ENCODE assay signal across 1 cellular context in the genomic region with DNA sequence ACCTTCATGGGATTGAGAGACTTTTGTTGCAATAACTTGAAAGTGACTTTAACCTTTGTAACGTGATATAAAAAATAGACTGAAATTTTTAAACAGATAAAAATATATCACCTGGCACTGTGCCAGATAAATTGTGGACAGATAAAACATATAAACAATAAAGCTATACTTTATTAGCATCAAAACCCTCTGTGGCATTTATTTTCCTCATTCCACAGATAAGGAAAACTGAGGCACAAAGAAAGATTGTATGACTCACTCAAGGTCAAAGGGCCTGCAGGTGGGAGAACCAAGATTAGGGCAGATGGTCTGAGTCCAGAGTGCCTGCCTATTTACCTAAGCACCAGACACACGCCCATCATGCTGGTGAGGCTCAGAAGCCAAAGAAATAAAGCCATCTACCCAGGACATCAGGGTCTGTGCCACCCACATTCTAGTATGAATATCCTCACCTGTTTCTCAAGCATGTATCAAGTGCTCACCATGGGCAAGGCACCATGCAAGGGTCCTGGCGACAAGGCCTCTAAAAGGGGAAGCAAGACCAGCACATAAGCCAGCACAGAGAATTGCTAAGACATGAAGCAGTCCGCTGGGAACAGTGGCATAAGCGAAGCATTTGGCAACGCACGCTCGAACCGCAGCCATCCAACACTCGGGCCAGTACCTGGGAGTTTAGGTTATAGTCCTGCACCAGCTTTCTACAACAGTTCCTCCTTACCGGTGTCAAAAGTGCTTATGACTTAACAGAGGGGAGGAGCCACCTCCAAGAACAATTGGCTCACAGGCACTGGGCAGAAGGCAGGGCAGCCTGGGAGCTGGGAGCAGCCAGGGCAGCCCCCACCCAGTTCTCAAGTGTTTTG.
A peak's percentile ranks its signal among the peaks of the same experiment; 100 is the strongest.
TF ChIP-seq lines count a peak whose summit lies in the region.

No MANE protein-coding gene starts in this region.

TF ChIP-seq in HepG2, 621 proteins besides CTCF, POLR2A, EP300 and RAD21 (continued from another document and continues in another):
- TF ChIP-seq, protein P1, sequence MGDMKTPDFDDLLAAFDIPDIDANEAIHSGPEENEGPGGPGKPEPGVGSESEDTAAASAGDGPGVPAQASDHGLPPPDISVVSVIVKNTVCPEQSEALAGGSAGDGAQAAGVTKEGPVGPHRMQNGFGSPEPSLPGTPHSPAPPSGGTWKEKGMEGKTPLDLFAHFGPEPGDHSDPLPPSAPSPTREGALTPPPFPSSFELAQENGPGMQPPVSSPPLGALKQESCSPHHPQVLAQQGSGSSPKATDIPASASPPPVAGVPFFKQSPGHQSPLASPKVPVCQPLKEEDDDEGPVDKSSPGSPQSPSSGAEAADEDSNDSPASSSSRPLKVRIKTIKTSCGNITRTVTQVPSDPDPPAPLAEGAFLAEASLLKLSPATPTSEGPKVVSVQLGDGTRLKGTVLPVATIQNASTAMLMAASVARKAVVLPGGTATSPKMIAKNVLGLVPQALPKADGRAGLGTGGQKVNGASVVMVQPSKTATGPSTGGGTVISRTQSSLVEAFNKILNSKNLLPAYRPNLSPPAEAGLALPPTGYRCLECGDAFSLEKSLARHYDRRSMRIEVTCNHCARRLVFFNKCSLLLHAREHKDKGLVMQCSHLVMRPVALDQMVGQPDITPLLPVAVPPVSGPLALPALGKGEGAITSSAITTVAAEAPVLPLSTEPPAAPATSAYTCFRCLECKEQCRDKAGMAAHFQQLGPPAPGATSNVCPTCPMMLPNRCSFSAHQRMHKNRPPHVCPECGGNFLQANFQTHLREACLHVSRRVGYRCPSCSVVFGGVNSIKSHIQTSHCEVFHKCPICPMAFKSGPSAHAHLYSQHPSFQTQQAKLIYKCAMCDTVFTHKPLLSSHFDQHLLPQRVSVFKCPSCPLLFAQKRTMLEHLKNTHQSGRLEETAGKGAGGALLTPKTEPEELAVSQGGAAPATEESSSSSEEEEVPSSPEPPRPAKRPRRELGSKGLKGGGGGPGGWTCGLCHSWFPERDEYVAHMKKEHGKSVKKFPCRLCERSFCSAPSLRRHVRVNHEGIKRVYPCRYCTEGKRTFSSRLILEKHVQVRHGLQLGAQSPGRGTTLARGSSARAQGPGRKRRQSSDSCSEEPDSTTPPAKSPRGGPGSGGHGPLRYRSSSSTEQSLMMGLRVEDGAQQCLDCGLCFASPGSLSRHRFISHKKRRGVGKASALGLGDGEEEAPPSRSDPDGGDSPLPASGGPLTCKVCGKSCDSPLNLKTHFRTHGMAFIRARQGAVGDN (CRISPR knock-in tag; IDR thresholded peaks at IDR 0.05): peak; percentile 64
- no peak; the same call in 1 of the 2 replicates for TF ChIP-seq SALL1 (CRISPR knock-in tag; IDR thresholded peaks at IDR 0.05)
- TF ChIP-seq HNRNPK (IDR thresholded peaks at IDR 0.05; ENCODE audit: low read depth, low read length, poor library complexity, severe bottlenecking): no peak
- TF ChIP-seq, protein P2, sequence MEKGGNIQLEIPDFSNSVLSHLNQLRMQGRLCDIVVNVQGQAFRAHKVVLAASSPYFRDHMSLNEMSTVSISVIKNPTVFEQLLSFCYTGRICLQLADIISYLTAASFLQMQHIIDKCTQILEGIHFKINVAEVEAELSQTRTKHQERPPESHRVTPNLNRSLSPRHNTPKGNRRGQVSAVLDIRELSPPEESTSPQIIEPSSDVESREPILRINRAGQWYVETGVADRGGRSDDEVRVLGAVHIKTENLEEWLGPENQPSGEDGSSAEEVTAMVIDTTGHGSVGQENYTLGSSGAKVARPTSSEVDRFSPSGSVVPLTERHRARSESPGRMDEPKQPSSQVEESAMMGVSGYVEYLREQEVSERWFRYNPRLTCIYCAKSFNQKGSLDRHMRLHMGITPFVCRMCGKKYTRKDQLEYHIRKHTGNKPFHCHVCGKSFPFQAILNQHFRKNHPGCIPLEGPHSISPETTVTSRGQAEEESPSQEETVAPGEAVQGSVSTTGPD (CRISPR knock-in tag; IDR thresholded peaks at IDR 0.05): peak; percentile 92
- TF ChIP-seq GTF2F1 (IDR thresholded peaks at IDR 0.05; ENCODE audit: low read length): 0 out of 2 replicates have a peak, but pooled peaks have one; percentile 40
- TF ChIP-seq, protein P3, sequence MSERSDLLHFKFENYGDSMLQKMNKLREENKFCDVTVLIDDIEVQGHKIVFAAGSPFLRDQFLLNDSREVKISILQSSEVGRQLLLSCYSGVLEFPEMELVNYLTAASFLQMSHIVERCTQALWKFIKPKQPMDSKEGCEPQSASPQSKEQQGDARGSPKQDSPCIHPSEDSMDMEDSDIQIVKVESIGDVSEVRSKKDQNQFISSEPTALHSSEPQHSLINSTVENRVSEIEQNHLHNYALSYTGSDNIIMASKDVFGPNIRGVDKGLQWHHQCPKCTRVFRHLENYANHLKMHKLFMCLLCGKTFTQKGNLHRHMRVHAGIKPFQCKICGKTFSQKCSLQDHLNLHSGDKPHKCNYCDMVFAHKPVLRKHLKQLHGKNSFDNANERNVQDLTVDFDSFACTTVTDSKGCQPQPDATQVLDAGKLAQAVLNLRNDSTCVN (CRISPR knock-in tag; IDR thresholded peaks at IDR 0.05; ENCODE audit: borderline replicate concordance): no peak
- peak; percentile 93 for TF ChIP-seq FOSL2 (CRISPR knock-in tag; IDR thresholded peaks at IDR 0.05)
- peak; percentile 12; the same call in 1 of the 2 replicates for TF ChIP-seq ZNF121 (CRISPR knock-in tag; IDR thresholded peaks at IDR 0.05)
- peak; percentile 47; the same call in 1 of the 2 replicates for TF ChIP-seq BORCS8-MEF2B (CRISPR knock-in tag; IDR thresholded peaks at IDR 0.05)
- TF ChIP-seq KLF16 (CRISPR knock-in tag; IDR thresholded peaks at IDR 0.05): peak in 1 of 2 experiments; percentile 32; a peak in 1 of 4 replicates
- TF ChIP-seq ZMYM4 (CRISPR knock-in tag; IDR thresholded peaks at IDR 0.05): peak; percentile 48; the same call in 1 of the 2 replicates
- TF ChIP-seq, protein P4, sequence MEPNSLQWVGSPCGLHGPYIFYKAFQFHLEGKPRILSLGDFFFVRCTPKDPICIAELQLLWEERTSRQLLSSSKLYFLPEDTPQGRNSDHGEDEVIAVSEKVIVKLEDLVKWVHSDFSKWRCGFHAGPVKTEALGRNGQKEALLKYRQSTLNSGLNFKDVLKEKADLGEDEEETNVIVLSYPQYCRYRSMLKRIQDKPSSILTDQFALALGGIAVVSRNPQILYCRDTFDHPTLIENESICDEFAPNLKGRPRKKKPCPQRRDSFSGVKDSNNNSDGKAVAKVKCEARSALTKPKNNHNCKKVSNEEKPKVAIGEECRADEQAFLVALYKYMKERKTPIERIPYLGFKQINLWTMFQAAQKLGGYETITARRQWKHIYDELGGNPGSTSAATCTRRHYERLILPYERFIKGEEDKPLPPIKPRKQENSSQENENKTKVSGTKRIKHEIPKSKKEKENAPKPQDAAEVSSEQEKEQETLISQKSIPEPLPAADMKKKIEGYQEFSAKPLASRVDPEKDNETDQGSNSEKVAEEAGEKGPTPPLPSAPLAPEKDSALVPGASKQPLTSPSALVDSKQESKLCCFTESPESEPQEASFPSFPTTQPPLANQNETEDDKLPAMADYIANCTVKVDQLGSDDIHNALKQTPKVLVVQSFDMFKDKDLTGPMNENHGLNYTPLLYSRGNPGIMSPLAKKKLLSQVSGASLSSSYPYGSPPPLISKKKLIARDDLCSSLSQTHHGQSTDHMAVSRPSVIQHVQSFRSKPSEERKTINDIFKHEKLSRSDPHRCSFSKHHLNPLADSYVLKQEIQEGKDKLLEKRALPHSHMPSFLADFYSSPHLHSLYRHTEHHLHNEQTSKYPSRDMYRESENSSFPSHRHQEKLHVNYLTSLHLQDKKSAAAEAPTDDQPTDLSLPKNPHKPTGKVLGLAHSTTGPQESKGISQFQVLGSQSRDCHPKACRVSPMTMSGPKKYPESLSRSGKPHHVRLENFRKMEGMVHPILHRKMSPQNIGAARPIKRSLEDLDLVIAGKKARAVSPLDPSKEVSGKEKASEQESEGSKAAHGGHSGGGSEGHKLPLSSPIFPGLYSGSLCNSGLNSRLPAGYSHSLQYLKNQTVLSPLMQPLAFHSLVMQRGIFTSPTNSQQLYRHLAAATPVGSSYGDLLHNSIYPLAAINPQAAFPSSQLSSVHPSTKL (CRISPR knock-in tag; IDR thresholded peaks at IDR 0.05): peak; percentile 71
- 0 out of 2 replicates have a peak, but pooled peaks have one; percentile 44 for TF ChIP-seq ARNTL (CRISPR knock-in tag; IDR thresholded peaks at IDR 0.05)
- TF ChIP-seq SIN3A (IDR thresholded peaks at IDR 0.05; ENCODE audit: borderline replicate concordance, low read depth, low read length): peak; percentile 47; the same call in 1 of the 2 replicates
- TF ChIP-seq MEIS1 (CRISPR knock-in tag; IDR thresholded peaks at IDR 0.05; ENCODE audit: borderline replicate concordance): no peak
- TF ChIP-seq NPAS2 (CRISPR knock-in tag; IDR thresholded peaks at IDR 0.05; ENCODE audit: borderline replicate concordance): no peak
- peak; percentile 65 for TF ChIP-seq HNF4A (CRISPR knock-in tag; IDR thresholded peaks at IDR 0.05)
- no peak for TF ChIP-seq SIX4 (CRISPR knock-in tag; IDR thresholded peaks at IDR 0.05)
- TF ChIP-seq, protein P5, sequence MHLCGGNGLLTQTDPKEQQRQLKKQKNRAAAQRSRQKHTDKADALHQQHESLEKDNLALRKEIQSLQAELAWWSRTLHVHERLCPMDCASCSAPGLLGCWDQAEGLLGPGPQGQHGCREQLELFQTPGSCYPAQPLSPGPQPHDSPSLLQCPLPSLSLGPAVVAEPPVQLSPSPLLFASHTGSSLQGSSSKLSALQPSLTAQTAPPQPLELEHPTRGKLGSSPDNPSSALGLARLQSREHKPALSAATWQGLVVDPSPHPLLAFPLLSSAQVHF (CRISPR knock-in tag; IDR thresholded peaks at IDR 0.05): no peak
- peak; percentile 79 for TF ChIP-seq FOSL1 (CRISPR knock-in tag; IDR thresholded peaks at IDR 0.05; ENCODE audit: borderline replicate concordance)
- peak; percentile 40; the same call in 1 of the 2 replicates for TF ChIP-seq BCL6 (CRISPR knock-in tag; IDR thresholded peaks at IDR 0.05)
- TF ChIP-seq ZNF790 (CRISPR knock-in tag; IDR thresholded peaks at IDR 0.05; ENCODE audit: borderline replicate concordance): no peak
- TF ChIP-seq MATR3 (CRISPR knock-in tag; IDR thresholded peaks at IDR 0.05): no peak
- TF ChIP-seq, protein P6, sequence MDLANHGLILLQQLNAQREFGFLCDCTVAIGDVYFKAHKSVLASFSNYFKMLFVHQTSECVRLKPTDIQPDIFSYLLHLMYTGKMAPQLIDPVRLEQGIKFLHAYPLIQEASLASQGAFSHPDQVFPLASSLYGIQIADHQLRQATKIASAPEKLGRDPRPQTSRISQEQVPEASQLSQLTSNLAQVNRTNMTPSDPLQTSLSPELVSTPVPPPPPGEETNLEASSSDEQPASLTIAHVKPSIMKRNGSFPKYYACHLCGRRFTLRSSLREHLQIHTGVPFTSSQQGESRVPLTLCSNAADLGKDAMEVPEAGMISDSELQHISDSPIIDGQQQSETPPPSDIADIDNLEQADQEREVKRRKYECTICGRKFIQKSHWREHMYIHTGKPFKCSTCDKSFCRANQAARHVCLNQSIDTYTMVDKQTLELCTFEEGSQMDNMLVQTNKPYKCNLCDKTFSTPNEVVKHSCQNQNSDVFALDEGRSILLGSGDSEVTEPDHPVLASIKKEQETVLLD (CRISPR knock-in tag; IDR thresholded peaks at IDR 0.05; ENCODE audit: low read depth): no peak
- peak; percentile 27; the same call in 1 of the 2 replicates for TF ChIP-seq NFIC (IDR thresholded peaks at IDR 0.05; ENCODE audit: low read length)
- TF ChIP-seq, protein P7, sequence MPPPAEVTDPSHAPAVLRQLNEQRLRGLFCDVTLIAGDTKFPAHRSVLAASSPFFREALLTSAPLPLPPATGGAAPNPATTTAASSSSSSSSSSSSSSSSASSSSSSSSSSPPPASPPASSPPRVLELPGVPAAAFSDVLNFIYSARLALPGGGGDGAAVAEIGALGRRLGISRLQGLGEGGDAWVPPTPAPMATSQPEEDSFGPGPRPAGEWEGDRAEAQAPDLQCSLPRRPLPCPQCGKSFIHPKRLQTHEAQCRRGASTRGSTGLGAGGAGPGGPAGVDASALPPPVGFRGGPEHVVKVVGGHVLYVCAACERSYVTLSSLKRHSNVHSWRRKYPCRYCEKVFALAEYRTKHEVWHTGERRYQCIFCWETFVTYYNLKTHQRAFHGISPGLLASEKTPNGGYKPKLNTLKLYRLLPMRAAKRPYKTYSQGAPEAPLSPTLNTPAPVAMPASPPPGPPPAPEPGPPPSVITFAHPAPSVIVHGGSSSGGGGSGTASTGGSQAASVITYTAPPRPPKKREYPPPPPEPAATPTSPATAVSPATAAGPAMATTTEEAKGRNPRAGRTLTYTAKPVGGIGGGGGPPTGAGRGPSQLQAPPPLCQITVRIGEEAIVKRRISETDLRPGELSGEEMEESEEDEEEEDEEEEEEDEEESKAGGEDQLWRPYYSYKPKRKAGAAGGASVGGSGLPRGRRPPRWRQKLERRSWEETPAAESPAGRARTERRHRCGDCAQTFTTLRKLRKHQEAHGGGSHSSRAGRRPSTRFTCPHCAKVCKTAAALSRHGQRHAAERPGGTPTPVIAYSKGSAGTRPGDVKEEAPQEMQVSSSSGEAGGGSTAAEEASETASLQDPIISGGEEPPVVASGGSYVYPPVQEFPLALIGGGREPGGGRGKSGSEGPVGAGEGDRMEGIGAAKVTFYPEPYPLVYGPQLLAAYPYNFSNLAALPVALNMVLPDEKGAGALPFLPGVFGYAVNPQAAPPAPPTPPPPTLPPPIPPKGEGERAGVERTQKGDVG (CRISPR knock-in tag; IDR thresholded peaks at IDR 0.05; ENCODE audit: borderline replicate concordance): no peak
- TF ChIP-seq TBX2 (CRISPR knock-in tag; IDR thresholded peaks at IDR 0.05; ENCODE audit: borderline replicate concordance): peak; percentile 46; the same call in 1 of the 2 replicates
- 0 out of 2 replicates have a peak, but pooled peaks have one; percentile 14 for TF ChIP-seq FOXO1 (CRISPR knock-in tag; IDR thresholded peaks at IDR 0.05)
- TF ChIP-seq, protein P8, sequence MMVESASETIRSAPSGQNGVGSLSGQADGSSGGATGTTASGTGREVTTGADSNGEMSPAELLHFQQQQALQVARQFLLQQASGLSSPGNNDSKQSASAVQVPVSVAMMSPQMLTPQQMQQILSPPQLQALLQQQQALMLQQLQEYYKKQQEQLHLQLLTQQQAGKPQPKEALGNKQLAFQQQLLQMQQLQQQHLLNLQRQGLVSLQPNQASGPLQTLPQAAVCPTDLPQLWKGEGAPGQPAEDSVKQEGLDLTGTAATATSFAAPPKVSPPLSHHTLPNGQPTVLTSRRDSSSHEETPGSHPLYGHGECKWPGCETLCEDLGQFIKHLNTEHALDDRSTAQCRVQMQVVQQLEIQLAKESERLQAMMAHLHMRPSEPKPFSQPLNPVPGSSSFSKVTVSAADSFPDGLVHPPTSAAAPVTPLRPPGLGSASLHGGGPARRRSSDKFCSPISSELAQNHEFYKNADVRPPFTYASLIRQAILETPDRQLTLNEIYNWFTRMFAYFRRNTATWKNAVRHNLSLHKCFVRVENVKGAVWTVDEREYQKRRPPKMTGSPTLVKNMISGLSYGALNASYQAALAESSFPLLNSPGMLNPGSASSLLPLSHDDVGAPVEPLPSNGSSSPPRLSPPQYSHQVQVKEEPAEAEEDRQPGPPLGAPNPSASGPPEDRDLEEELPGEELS (CRISPR knock-in tag; IDR thresholded peaks at IDR 0.05): 0 out of 2 replicates have a peak, but pooled peaks have one; percentile 37
